ENCODE assay signal across 8 cellular contexts in the genomic region with DNA sequence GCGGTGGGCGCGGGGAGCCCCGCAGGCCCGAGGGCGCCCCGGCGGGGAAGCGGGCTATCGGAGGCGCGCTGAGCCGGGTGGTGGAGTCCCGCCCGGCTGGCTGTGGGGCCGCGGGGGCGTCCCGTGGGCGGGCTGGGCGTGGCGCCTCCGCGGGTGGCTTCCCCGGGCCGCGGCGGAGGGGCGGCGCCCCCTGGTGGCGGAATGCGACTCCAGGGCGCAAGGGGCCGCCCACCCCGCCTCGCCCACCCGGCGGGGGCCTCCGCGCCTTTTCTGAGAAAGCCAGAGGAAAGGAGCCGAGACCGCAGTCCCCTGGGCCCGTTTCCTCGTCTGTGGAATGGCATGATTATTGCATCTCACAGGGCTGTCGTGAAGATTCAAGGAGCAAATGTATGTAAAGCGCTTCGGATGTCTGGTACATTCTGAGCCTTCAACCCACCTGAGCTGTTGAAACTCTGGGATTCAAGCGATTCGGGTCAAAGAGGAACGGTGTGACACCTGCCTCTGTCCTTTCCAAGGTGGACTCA. TPM values are rescaled to one million over a fixed set of nuclear protein-coding genes. Genes with fewer than 3 reads are reported as not detected.
DNase-seq lines count a peak whose midpoint lies in the region; ATAC-seq and TF ChIP-seq lines count a peak whose summit lies in the region.

No MANE protein-coding gene starts in this region.

- peak overlapping the region; percentile 63 for H3K9ac ChIP-seq in SK-N-MC (ENCODE audit: insufficient read length)

- H3K36me3 ChIP-seq in SK-N-MC (ENCODE audit: insufficient read depth, low read length), result no peaks in the 10 kb centered on the region
- no peaks in the 10 kb centered on the region for H3K36me3 ChIP-seq in right atrium auricular region
- H3K36me3 ChIP-seq in aorta (ENCODE audit: control insufficient read depth in 1 of 2, insufficient read depth in 2 of 2, low read length in 1 of 2), result no peaks in the 10 kb centered on the region

- H3K27me3 ChIP-seq in right atrium auricular region (no peaks in the 10 kb centered on the region), aorta (ENCODE audit: control insufficient read depth in 1 of 2, insufficient read depth in 2 of 2, low read length in 1 of 2) (no peaks in the 10 kb centered on the region)

- H3K9me3 ChIP-seq in SK-N-MC (ENCODE audit: low read depth, low read length), result no peaks in the 10 kb centered on the region
- H3K9me3 ChIP-seq in right atrium auricular region, result no peaks in the 10 kb centered on the region
- H3K9me3 ChIP-seq in aorta (ENCODE audit: control insufficient read depth, low read length), result no peaks in the 10 kb centered on the region

- peaks cover 0 to 11% of the 10 kb centered on the region in 2 donors for H3K4me1 ChIP-seq in right atrium auricular region
- no peaks in the 10 kb centered on the region for H3K4me1 ChIP-seq in aorta (ENCODE audit: control insufficient read depth in 1 of 2, insufficient read depth in 2 of 2, low read length in 2 of 2)

- no peaks in the 10 kb centered on the region for H3K36me3 Mint-ChIP-seq in activated naive CD4-positive, alpha-beta T cell treated with anti-CD3 and anti-CD28 coated beads, Interleukin-2, amount 50 U/mL, for 72 hours

- no peak overlapping the region for H3K27ac Mint-ChIP-seq in activated naive CD4-positive, alpha-beta T cell treated with anti-CD3 and anti-CD28 coated beads, Interleukin-2, amount 50 U/mL, for 72 hours

- peak overlapping the region; percentile 78 for H3K4me3 ChIP-seq in SK-N-MC
- H3K4me3 ChIP-seq in right atrium auricular region, result peak overlapping the region; percentile 53 to 59
- peak overlapping the region; percentile 43 for H3K4me3 ChIP-seq in retinal pigment epithelial cell (ENCODE audit: low read length)
- peak overlapping the region; percentile 28 to 54 for H3K4me3 ChIP-seq in aorta (ENCODE audit: low read length in 2 of 2)

- TF ChIP-seq CTCF in right atrium auricular region (IDR thresholded peaks at IDR 0.05) (peak; percentile 82 to 93), retinal pigment epithelial cell (conservative IDR thresholded peaks at IDR 0.05; ENCODE audit: low read depth, low read length) (peak; percentile 56)

- H3K27ac ChIP-seq in SK-N-MC, result no peak overlapping the region
- H3K27ac ChIP-seq in right atrium auricular region, result no peak overlapping the region
- no peak overlapping the region for H3K27ac ChIP-seq in aorta (ENCODE audit: low read depth in 1 of 2, low read length in 2 of 2)

- DNase-seq in NCI-H82 (lab: John Stamatoyannopoulos, UW) (peak; percentile 54), NCI-H82 treated with DMSO at 0.1 percent for 48 hours (lab: John Stamatoyannopoulos, UW; ENCODE audit: unreplicated experiment) (no peak), SK-N-MC (ENCODE audit: low read depth, low spot score) (no peak), right atrium auricular region (ENCODE audit: low spot score) (no peak), retinal pigment epithelial cell (ENCODE audit: low read depth) (no peak), aorta (peak in 1 of 2 donors; percentile 92)
- peak; percentile 74 to 81 for DNase-seq in activated naive CD4-positive, alpha-beta T cell treated with anti-CD3 and anti-CD28 coated beads, Interleukin-2, amount 50 U/mL, for 72 hours (ENCODE audit: low spot score in 2 of 2)

- H3K9me3 Mint-ChIP-seq in activated naive CD4-positive, alpha-beta T cell treated with anti-CD3 and anti-CD28 coated beads, Interleukin-2, amount 50 U/mL, for 72 hours, result no peaks in the 10 kb centered on the region

- intact Hi-C loops in aorta (cut with DNase I), result loop anchor here (2.0 to 10.0 kb wide), 2 partner anchors 109 to 263 kb away; a partner anchor contains a TSS

- ATAC-seq in HG03095 (IDR thresholded peaks at IDR 0.05; ENCODE audit: unreplicated experiment) (peak; percentile 60), aorta (ENCODE audit: low FRiP score) (peak; percentile 87)
- peak; percentile 86 to 88 for ATAC-seq in activated naive CD4-positive, alpha-beta T cell treated with anti-CD3 and anti-CD28 coated beads, Interleukin-2, amount 50 U/mL, for 72 hours

- 2 to 4% methylated on average over 30 to 50 of the region's 50 CpGs for WGBS in aorta, 2 donors

RNA-seq across cellular contexts. Expression of a gene that starts 31.9 kb away (rescaled TPM):
- total RNA-seq in activated naive CD4-positive, alpha-beta T cell treated with anti-CD3 and anti-CD28 coated beads, Interleukin-2, amount 50 U/mL, for 72 hours, result 1 to 10 TPM in 1 of 2 donors, under 1 TPM in 1; 0.16 to 2.2 TPM
- total RNA-seq in right atrium auricular region (10 to 100 TPM in 1 of 2 donors, 1 to 10 TPM in 1; 9.5 to 11.5 TPM), aorta (10 to 100 TPM in 1 of 2 donors, 1 to 10 TPM in 1; 9.2 to 12.0 TPM)
- polyA plus RNA-seq in aorta, result 1 to 10 TPM in 1 of 2 donors, under 1 TPM in 1; 0.59 to 7.1 TPM

Comparison
In these comparisons a context has a peak if more than half of its experiments do, and no peak if none do; other contexts are left out.
1. DNase-seq: peak in NCI-H82 (single experiment) and activated naive CD4-positive, alpha-beta T cell treated with anti-CD3 and anti-CD28 coated beads, Interleukin-2, amount 50 U/mL, for 72 hours (2 of 2); none in NCI-H82 treated with DMSO at 0.1 percent for 48 hours (single experiment), SK-N-MC (single experiment), right atrium auricular region (single experiment) and retinal pigment epithelial cell (single experiment).
2. Peak in every context shown above with its lines, with median percentiles within 50 percentile points of each other: ATAC-seq and H3K4me3 ChIP-seq.